ENCODE assay signal across 1 cellular context in the genomic region with DNA sequence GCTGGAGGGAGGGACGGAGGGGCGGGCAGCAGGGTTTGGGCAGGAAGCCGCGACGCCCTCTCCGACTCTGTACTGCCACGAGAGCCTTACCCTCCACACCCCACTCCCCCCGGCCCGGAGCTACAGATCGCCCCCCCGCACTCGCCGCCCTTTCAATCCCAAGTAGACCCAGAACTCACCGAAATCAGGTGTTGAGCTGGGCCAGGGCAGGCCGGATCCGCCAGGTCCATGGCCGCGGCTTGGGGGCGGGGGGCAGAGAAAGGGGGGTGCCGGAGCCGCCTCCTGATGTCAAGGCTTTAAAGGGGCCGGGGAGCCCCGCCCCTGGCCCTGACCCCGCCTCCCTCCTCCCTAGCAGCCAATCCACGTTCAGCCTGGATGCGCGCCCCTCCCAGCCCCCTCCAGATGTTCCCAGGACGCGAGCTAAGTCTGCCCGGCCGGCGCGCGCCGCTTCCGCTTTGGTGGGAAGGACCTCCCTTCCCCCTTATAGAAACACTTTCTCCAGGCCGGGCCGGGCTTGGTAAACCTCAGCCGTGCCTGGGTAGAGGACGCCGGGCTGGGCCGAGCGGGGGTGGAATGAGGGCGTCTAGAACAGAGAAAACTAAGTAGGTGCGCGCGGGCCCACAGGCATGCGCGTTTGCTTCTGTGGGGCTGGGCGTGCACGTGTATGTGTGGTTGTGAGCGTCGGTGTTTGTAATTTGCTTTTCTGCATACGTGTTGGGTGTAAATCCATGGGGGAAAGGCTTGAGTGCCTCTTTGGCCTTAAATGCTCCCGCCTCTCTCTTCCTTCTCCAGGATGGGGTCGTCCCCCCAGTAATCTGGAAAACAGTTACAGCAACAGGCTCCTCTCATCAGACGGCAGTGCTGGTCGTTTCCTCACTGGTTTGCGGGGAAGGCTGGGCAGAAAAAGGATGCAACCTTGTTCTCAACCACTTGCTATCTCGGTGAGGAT.
TF ChIP-seq lines count a peak whose summit lies in the region.

A gene with protein sequence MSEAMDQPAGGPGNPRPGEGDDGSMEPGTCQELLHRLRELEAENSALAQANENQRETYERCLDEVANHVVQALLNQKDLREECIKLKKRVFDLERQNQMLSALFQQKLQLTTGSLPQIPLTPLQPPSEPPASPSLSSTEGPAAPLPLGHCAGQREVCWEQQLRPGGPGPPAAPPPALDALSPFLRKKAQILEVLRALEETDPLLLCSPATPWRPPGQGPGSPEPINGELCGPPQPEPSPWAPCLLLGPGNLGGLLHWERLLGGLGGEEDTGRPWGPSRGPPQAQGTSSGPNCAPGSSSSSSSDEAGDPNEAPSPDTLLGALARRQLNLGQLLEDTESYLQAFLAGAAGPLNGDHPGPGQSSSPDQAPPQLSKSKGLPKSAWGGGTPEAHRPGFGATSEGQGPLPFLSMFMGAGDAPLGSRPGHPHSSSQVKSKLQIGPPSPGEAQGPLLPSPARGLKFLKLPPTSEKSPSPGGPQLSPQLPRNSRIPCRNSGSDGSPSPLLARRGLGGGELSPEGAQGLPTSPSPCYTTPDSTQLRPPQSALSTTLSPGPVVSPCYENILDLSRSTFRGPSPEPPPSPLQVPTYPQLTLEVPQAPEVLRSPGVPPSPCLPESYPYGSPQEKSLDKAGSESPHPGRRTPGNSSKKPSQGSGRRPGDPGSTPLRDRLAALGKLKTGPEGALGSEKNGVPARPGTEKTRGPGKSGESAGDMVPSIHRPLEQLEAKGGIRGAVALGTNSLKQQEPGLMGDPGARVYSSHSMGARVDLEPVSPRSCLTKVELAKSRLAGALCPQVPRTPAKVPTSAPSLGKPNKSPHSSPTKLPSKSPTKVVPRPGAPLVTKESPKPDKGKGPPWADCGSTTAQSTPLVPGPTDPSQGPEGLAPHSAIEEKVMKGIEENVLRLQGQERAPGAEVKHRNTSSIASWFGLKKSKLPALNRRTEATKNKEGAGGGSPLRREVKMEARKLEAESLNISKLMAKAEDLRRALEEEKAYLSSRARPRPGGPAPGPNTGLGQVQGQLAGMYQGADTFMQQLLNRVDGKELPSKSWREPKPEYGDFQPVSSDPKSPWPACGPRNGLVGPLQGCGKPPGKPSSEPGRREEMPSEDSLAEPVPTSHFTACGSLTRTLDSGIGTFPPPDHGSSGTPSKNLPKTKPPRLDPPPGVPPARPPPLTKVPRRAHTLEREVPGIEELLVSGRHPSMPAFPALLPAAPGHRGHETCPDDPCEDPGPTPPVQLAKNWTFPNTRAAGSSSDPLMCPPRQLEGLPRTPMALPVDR (N-terminal part only) (minus strand): TSS at position 271 of the 949 bp plus-strand sequence. CDS start 24,369 bp downstream, outside the sequence.

TF ChIP-seq in HepG2, 621 proteins besides CTCF, POLR2A, EP300 and RAD21 (continues in another document):
- peak; percentile 16; the same call in 1 of the 2 replicates for TF ChIP-seq ZNF770 (CRISPR knock-in tag; IDR thresholded peaks at IDR 0.05)
- peak; percentile 80; the same call in 1 of the 2 replicates for TF ChIP-seq SIN3A (IDR thresholded peaks at IDR 0.05; ENCODE audit: borderline replicate concordance, low read depth, low read length)
- no peak; the same call in 1 of the 2 replicates for TF ChIP-seq NKX3-1 (CRISPR knock-in tag; IDR thresholded peaks at IDR 0.05)
- peak in 1 of 2 experiments; percentile 72; a peak in 1 of 4 replicates for TF ChIP-seq KLF16 (CRISPR knock-in tag; IDR thresholded peaks at IDR 0.05)
- TF ChIP-seq TGIF2 (CRISPR knock-in tag; IDR thresholded peaks at IDR 0.05): no peak; the same call in 1 of the 2 replicates
- TF ChIP-seq FOXC1 (CRISPR knock-in tag; IDR thresholded peaks at IDR 0.05; ENCODE audit: borderline replicate concordance): peak; percentile 48; the same call in 1 of the 2 replicates
- peak; percentile 63 for TF ChIP-seq RBFOX2 (IDR thresholded peaks at IDR 0.05; ENCODE audit: low read depth, low read length)
- TF ChIP-seq ZNF558 (CRISPR knock-in tag; IDR thresholded peaks at IDR 0.05; ENCODE audit: borderline replicate concordance): 0 out of 2 replicates have a peak, but pooled peaks have one; percentile 51
- TF ChIP-seq MTF1 (CRISPR knock-in tag; IDR thresholded peaks at IDR 0.05): no peak
- no peak for TF ChIP-seq NFE2L1 (CRISPR knock-in tag; IDR thresholded peaks at IDR 0.05; ENCODE audit: borderline replicate concordance)
- TF ChIP-seq ARNT (IDR thresholded peaks at IDR 0.05): no peak
- peak; percentile 45; the same call in 1 of the 2 replicates for TF ChIP-seq SP5 (CRISPR knock-in tag; IDR thresholded peaks at IDR 0.05; ENCODE audit: borderline replicate concordance, low read depth)
- peak; percentile 60; the same call in 1 of the 2 replicates for TF ChIP-seq NFYB (CRISPR knock-in tag; IDR thresholded peaks at IDR 0.05)
- TF ChIP-seq TBX2 (CRISPR knock-in tag; IDR thresholded peaks at IDR 0.05; ENCODE audit: borderline replicate concordance): peak; percentile 63; the same call in 1 of the 2 replicates
- peak; percentile 10; the same call in 1 of the 2 replicates for TF ChIP-seq IRF9 (CRISPR knock-in tag; IDR thresholded peaks at IDR 0.05; ENCODE audit: borderline replicate concordance)
- TF ChIP-seq, protein P1, sequence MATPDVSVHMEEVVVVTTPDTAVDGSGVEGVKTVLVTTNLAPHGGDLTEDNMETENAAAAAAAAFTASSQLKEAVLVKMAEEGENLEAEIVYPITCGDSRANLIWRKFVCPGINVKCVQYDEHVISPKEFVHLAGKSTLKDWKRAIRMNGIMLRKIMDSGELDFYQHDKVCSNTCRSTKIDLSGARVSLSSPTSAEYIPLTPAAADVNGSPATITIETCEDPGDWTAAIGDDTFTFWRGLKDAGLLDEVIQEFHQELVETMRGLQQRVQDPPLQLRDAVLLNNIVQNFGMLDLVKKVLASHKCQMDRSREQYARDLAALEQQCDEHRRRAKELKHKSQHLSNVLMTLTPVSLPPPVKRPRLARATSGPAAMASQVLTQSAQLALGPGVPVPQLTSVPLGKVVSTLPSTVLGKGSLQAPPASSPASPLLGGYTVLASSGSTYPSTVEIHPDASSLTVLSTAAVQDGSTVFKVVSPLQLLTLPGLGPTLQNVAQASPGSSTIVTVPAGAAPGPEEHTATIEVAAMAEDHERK (CRISPR knock-in tag; IDR thresholded peaks at IDR 0.05; ENCODE audit: low read depth): no peak; the same call in 1 of the 2 replicates
- peak; percentile 36 for TF ChIP-seq HNRNPK (IDR thresholded peaks at IDR 0.05; ENCODE audit: low read depth, low read length, poor library complexity, severe bottlenecking)
- TF ChIP-seq ELF3 (CRISPR knock-in tag; IDR thresholded peaks at IDR 0.05): peak; percentile 81
- no peak for TF ChIP-seq ZNF839 (CRISPR knock-in tag; IDR thresholded peaks at IDR 0.05; ENCODE audit: borderline replicate concordance)
- TF ChIP-seq RELA (CRISPR knock-in tag; IDR thresholded peaks at IDR 0.05): no peak
- TF ChIP-seq ZNF678 (CRISPR knock-in tag; IDR thresholded peaks at IDR 0.05): no peak
- no peak for TF ChIP-seq ZNF646 (CRISPR knock-in tag; IDR thresholded peaks at IDR 0.05)
- no peak for TF ChIP-seq ZBTB2 (CRISPR knock-in tag; IDR thresholded peaks at IDR 0.05; ENCODE audit: low read depth)
- peak; percentile 22; the same call in 1 of the 2 replicates for TF ChIP-seq RXRB (CRISPR knock-in tag; IDR thresholded peaks at IDR 0.05; ENCODE audit: borderline replicate concordance)
- peak; percentile 77 for TF ChIP-seq PHF21A (CRISPR knock-in tag; IDR thresholded peaks at IDR 0.05)
- TF ChIP-seq TCF12 (IDR thresholded peaks at IDR 0.05): no peak
- TF ChIP-seq TCF12 (CRISPR knock-in tag; IDR thresholded peaks at IDR 0.05): no peak
- TF ChIP-seq HOXA7 (CRISPR knock-in tag; IDR thresholded peaks at IDR 0.05): no peak
- TF ChIP-seq, protein P2, sequence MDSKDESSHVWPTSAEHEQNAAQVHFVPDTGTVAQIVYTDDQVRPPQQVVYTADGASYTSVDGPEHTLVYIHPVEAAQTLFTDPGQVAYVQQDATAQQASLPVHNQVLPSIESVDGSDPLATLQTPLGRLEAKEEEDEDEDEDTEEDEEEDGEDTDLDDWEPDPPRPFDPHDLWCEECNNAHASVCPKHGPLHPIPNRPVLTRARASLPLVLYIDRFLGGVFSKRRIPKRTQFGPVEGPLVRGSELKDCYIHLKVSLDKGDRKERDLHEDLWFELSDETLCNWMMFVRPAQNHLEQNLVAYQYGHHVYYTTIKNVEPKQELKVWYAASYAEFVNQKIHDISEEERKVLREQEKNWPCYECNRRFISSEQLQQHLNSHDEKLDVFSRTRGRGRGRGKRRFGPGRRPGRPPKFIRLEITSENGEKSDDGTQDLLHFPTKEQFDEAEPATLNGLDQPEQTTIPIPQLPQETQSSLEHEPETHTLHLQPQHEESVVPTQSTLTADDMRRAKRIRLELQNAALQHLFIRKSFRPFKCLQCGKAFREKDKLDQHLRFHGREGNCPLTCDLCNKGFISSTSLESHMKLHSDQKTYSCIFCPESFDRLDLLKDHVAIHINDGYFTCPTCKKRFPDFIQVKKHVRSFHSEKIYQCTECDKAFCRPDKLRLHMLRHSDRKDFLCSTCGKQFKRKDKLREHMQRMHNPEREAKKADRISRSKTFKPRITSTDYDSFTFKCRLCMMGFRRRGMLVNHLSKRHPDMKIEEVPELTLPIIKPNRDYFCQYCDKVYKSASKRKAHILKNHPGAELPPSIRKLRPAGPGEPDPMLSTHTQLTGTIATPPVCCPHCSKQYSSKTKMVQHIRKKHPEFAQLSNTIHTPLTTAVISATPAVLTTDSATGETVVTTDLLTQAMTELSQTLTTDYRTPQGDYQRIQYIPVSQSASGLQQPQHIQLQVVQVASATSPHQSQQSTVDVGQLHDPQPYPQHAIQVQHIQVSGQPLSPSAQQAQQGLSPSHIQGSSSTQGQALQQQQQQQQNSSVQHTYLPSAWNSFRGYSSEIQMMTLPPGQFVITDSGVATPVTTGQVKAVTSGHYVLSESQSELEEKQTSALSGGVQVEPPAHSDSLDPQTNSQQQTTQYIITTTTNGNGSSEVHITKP (CRISPR knock-in tag; IDR thresholded peaks at IDR 0.05; ENCODE audit: low read depth): no peak
- TF ChIP-seq ZMYM2 (CRISPR knock-in tag; IDR thresholded peaks at IDR 0.05): no peak
